In genomic region chr11:7640826-7641225, GRCh38 we compare ENCODE assay signal across 18 cellular contexts. TPM values are rescaled to one million over a fixed set of nuclear protein-coding genes. Genes with fewer than 3 reads are reported as not detected.
DNase-seq lines count a peak whose midpoint lies in the region; ATAC-seq, FAIRE-seq and TF ChIP-seq lines count a peak whose summit lies in the region.
"Had no signal": no experiment of that assay in that cellular context is flagged by ENCODE, and none has a peak within 500 bp of the region (broad histone marks: within the 10 kb centered on the region; RNA-seq: fewer than 3 reads in every experiment).

No MANE protein-coding gene starts in this region.

- ATAC-seq in WTC11 = no peak
- ATAC-seq in left colon = peak; percentile 42
- no peak for ATAC-seq in activated T-cell treated with anti-CD3 and anti-CD28 coated beads, Interleukin-2, amount 50 U/mL, for 4 hours
- ATAC-seq in GM19452 (IDR thresholded peaks at IDR 0.05; ENCODE audit: unreplicated experiment) = no peak
- ATAC-seq: A549 had no signal

- H3K4me3 ChIP-seq in small intestine (ENCODE audit: low read depth in 1 of 2, low read length in 2 of 2) = no peak overlapping the region
- H3K4me3 ChIP-seq: A549 had no signal

- no peaks in the 10 kb centered on the region for H3K9me3 ChIP-seq in small intestine (ENCODE audit: control insufficient read depth, low read depth)
- H3K9me3 ChIP-seq: A549, BE2C had no signal

- TF ChIP-seq CTCF in WTC11 (IDR thresholded peaks at IDR 0.05) = no peak

- peaks cover 14 to 26% of the 10 kb centered on the region in 2 donors for H3K36me3 ChIP-seq in small intestine (ENCODE audit: control insufficient read depth in 2 of 2, insufficient read depth in 2 of 2, low read length in 2 of 2)
- H3K36me3 ChIP-seq: BE2C had no signal

- CTCF ChIA-PET in WTC11 (lab: Charles Lee) = interaction anchor here (4.7 kb wide), 1 partner anchor 69 kb away, joined by 31 read pairs; no protein-coding TSS in a partner anchor

- H3K4me3 Mint-ChIP-seq in WTC11 = no peak overlapping the region
- H3K4me3 Mint-ChIP-seq in activated T-cell treated with anti-CD3 and anti-CD28 coated beads, Interleukin-2, amount 50 U/mL, for 4 hours = no peak overlapping the region
- H3K4me3 Mint-ChIP-seq: CD4-positive, alpha-beta memory T cell; HFFc6 had no signal

- H3K9me3 Mint-ChIP-seq in WTC11 = no peaks in the 10 kb centered on the region
- no peaks in the 10 kb centered on the region for H3K9me3 Mint-ChIP-seq in activated T-cell treated with anti-CD3 and anti-CD28 coated beads, Interleukin-2, amount 50 U/mL, for 4 hours
- H3K9me3 Mint-ChIP-seq: CD4-positive, alpha-beta memory T cell; HFFc6 had no signal

- peaks cover 0 to 4% of the 10 kb centered on the region in 2 donors for H3K4me1 ChIP-seq in small intestine (ENCODE audit: control insufficient read depth in 2 of 2, insufficient read depth in 1 of 2, low read depth in 1 of 2, low read length in 1 of 2)
- H3K4me1 ChIP-seq: A549, BE2C had no signal

- no peak for DNase-seq in WTC11 (ENCODE audit: low spot score)
- no peak for DNase-seq in left colon
- peak; percentile 58 for DNase-seq in small intestine
- DNase-seq in activated T-cell treated with anti-CD3 and anti-CD28 coated beads, Interleukin-2, amount 50 U/mL, for 4 hours = no peak
- no peak for DNase-seq in kidney glomerular epithelial cell (lab: John Stamatoyannopoulos, UW)
- no peak for DNase-seq in midbrain (lab: John Stamatoyannopoulos, UW)
- DNase-seq: BE2C; CD4-positive, alpha-beta memory T cell; COR-L47; DMS53; GF-D8; HCEC 1CT; HFFc6 had no signal

- POLR2A ChIA-PET in WTC11 (lab: Charles Lee) = no interaction called here

- intact Hi-C loops in left colon (cut with DNase I, micrococcal nuclease) = no loop called here

- H3K27ac Mint-ChIP-seq in WTC11 = peak overlapping the region; percentile 41
- H3K27ac Mint-ChIP-seq: CD4-positive, alpha-beta memory T cell; HFFc6 had no signal

- peaks cover 14% of the 10 kb centered on the region for H3K36me3 Mint-ChIP-seq in WTC11
- peaks cover 25% of the 10 kb centered on the region for H3K36me3 Mint-ChIP-seq in activated T-cell treated with anti-CD3 and anti-CD28 coated beads, Interleukin-2, amount 50 U/mL, for 4 hours (ENCODE audit: insufficient read depth)

- peaks cover 42% of the 10 kb centered on the region for H3K4me1 Mint-ChIP-seq in WTC11
- H3K4me1 Mint-ChIP-seq in activated T-cell treated with anti-CD3 and anti-CD28 coated beads, Interleukin-2, amount 50 U/mL, for 4 hours (ENCODE audit: low read depth) = no peaks in the 10 kb centered on the region
- H3K4me1 Mint-ChIP-seq: CD4-positive, alpha-beta memory T cell had no signal

- no peaks in the 10 kb centered on the region for H3K27me3 Mint-ChIP-seq in WTC11 (ENCODE audit: low read depth)
- H3K27me3 Mint-ChIP-seq in activated T-cell treated with anti-CD3 and anti-CD28 coated beads, Interleukin-2, amount 50 U/mL, for 4 hours (ENCODE audit: low read depth) = no peaks in the 10 kb centered on the region
- H3K27me3 Mint-ChIP-seq: CD4-positive, alpha-beta memory T cell had no signal

- no peak overlapping the region for H3K27ac ChIP-seq in small intestine (ENCODE audit: low read depth in 1 of 2, low read length in 1 of 2)
- H3K27ac ChIP-seq: A549, C4-2B, HL-60 had no signal

- FAIRE-seq in small intestine (lab: Jason Lieb, UNC) = no peak
- FAIRE-seq: A549 had no signal

- no peaks in the 10 kb centered on the region for H3K27me3 ChIP-seq in small intestine (ENCODE audit: control insufficient read depth in 2 of 2, insufficient read depth in 2 of 2, low read length in 2 of 2)
- H3K27me3 ChIP-seq: BE2C had no signal

- WGBS in small intestine, 3 donors = 39 to 68% (median 56%) methylated on average over 6 of the region's 6 CpGs

TF ChIP-seq in WTC11, 78 proteins besides CTCF, POLR2A, EP300 and RAD21 (continues in another document):
- TF ChIP-seq USF2 (CRISPR knock-in tag; IDR thresholded peaks at IDR 0.05) (no peak), ZNF416 (CRISPR knock-in tag; IDR thresholded peaks at IDR 0.05) (no peak), PRDM15 (CRISPR knock-in tag; IDR thresholded peaks at IDR 0.05) (no peak), CREB1 (CRISPR knock-in tag; IDR thresholded peaks at IDR 0.05) (no peak), TP53 (CRISPR knock-in tag; IDR thresholded peaks at IDR 0.05) (no peak), ZNF532 (CRISPR knock-in tag; IDR thresholded peaks at IDR 0.05; ENCODE audit: borderline replicate concordance) (no peak), ZNF317 (CRISPR knock-in tag; IDR thresholded peaks at IDR 0.05; ENCODE audit: borderline replicate concordance, low read depth) (no peak), ZNF423 (CRISPR knock-in tag; IDR thresholded peaks at IDR 0.05) (no peak), MXD4 (CRISPR knock-in tag; IDR thresholded peaks at IDR 0.05; ENCODE audit: borderline replicate concordance) (no peak), IRF1 (CRISPR knock-in tag; IDR thresholded peaks at IDR 0.05) (no peak)

RNA-seq across cellular contexts. Expression of gene CYB5R2, which starts 32.5 kb away (rescaled TPM):
- total RNA-seq in WTC11 (2021) = 36.6 to 40.3 TPM (median 36.8 TPM) in 3 replicates
- 1 to 10 TPM; 4.4 to 5.2 TPM for total RNA-seq in left colon
- 1 to 10 TPM; 1.1 to 4.4 (median 3.5) TPM for polyA plus RNA-seq in small intestine
- under 1 TPM; 0.63 to 0.71 (median 0.63) TPM for total RNA-seq in activated T-cell treated with anti-CD3 and anti-CD28 coated beads, Interleukin-2, amount 50 U/mL, for 4 hours
- total RNA-seq: CD4-positive, alpha-beta memory T cell; H4 had no signal
